ENCODE assay signal across 8 cellular contexts in the genomic region with DNA sequence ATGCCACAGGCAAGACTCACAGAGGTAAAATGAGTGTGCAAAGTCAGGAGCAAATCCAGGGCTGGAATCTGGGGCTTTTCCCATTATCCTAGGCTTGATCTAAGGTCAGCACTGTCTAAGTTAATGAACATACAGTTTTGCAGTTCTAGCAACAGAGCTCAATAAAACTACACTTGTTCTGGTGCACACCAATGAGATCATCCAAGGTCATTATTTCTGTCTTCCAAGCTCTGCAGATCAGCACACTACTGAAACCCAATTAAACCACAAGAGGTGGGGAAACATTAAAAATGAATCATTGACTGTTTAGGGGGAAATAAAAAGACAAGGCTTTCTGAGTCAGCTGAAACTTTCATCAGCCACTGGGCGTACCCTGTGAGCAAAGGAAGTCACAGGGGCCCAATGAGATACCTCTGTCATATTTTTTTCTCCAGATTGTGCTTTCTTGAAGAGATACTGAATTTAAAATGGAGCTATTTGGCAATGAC.
DNase-seq lines count a peak whose midpoint lies in the region; ATAC-seq lines count a peak whose summit lies in the region.

No MANE protein-coding gene starts in this region.

- H3K27me3 ChIP-seq in adipocyte (replicated peaks; ENCODE audit: control insufficient read depth, insufficient read depth, low read length), result no peaks in the 10 kb centered on the region
- no peaks in the 10 kb centered on the region for H3K27me3 ChIP-seq in mesenchymal stem cell (ENCODE audit: control insufficient read depth in 1 of 2, insufficient read depth in 1 of 2, low read length in 2 of 2)

- no peak overlapping the region for H2BK12ac ChIP-seq in mesenchymal stem cell (ENCODE audit: low read length in 2 of 2)

- H3K36me3 ChIP-seq in adipocyte (ENCODE audit: control insufficient read depth, insufficient read depth, low read length, severe bottlenecking) (no peaks in the 10 kb centered on the region), mesenchymal stem cell (ENCODE audit: control insufficient read depth in 1 of 2, insufficient read depth in 2 of 2, low read depth in 1 of 2, low read length in 2 of 2) (no peaks in the 10 kb centered on the region)

- H3K27ac ChIP-seq in mesenchymal stem cell (ENCODE audit: low read length, poor library complexity, severe bottlenecking), result peak overlapping the region; percentile 87

- no peaks in the 10 kb centered on the region for H3K79me1 ChIP-seq in mesenchymal stem cell (replicated peaks; ENCODE audit: low read length, poor library complexity, severe bottlenecking)

- no peak overlapping the region for H4K91ac ChIP-seq in mesenchymal stem cell (ENCODE audit: low read length)

- H2BK15ac ChIP-seq in mesenchymal stem cell (ENCODE audit: low read depth, poor library complexity, severe bottlenecking), result no peak overlapping the region

- ATAC-seq in GM19395 (IDR thresholded peaks at IDR 0.05; ENCODE audit: unreplicated experiment) (peak; percentile 40), HG03457 (IDR thresholded peaks at IDR 0.05; ENCODE audit: unreplicated experiment) (peak; percentile 48)

- no peak overlapping the region for H3K9ac ChIP-seq in adipocyte (ENCODE audit: low read length)
- H3K9ac ChIP-seq in mesenchymal stem cell (ENCODE audit: low read length), result peak overlapping the region; percentile 53

- no peak overlapping the region for H3K14ac ChIP-seq in mesenchymal stem cell (ENCODE audit: low read length in 2 of 2)

- DNase-seq in Caki2 (ENCODE audit: low read depth) (peak; percentile 98), adipocyte (ENCODE audit: low read depth) (peak; percentile 48), mesenchymal stem cell (peak; percentile 80), cortex of kidney (lab: John Stamatoyannopoulos, UW) (no peak), CD1c-positive myeloid dendritic cell (ENCODE audit: extremely low spot score) (no peak)
- DNase-seq in activated CD4-positive, alpha-beta T cell treated with anti-CD3 and anti-CD28 coated beads, Interleukin-2, amount 50 U/mL, for 1 hour, result no peak

- H3K4me3 ChIP-seq in adipocyte (ENCODE audit: low read length), result no peak overlapping the region
- no peak overlapping the region for H3K4me3 ChIP-seq in mesenchymal stem cell (ENCODE audit: insufficient read depth in 1 of 2, low read depth in 1 of 2, low read length in 2 of 2)

- WGBS in mesenchymal stem cell, result 18% methylated on average over 1 of the region's 1 CpG

- H2AFZ ChIP-seq in mesenchymal stem cell (ENCODE audit: low read depth, low read length), result no peak overlapping the region

- no peak overlapping the region for H3K18ac ChIP-seq in mesenchymal stem cell (ENCODE audit: low read depth in 1 of 2, low read length in 2 of 2)

- H3K9me3 ChIP-seq in adipocyte (ENCODE audit: control insufficient read depth, low read length) (peaks cover 32% of the 10 kb centered on the region), mesenchymal stem cell (ENCODE audit: control insufficient read depth, low read length) (peaks cover 30% of the 10 kb centered on the region)

- H2AK5ac ChIP-seq in mesenchymal stem cell (ENCODE audit: low read length, severe bottlenecking), result no peak overlapping the region

- H3K4ac ChIP-seq in mesenchymal stem cell (ENCODE audit: low read depth in 1 of 2, low read length in 2 of 2), result peak overlapping the region in 1 of 2 experiments; percentile 49

- peak overlapping the region; percentile 49 for H2BK120ac ChIP-seq in mesenchymal stem cell (ENCODE audit: low read depth, low read length)

- H3K23ac ChIP-seq in mesenchymal stem cell (ENCODE audit: low read length in 2 of 2), result no peak overlapping the region

- peak overlapping the region; percentile 56 for H3K4me2 ChIP-seq in mesenchymal stem cell (ENCODE audit: low read length, poor library complexity, severe bottlenecking)

- in situ Hi-C loops in Caki2 (cut with HindIII; ENCODE audit: low pct_unique_long_range_greater_than_20kb, low sequenced_read_pairs), result no loop called here

- H2BK5ac ChIP-seq in mesenchymal stem cell (ENCODE audit: low read depth, low read length, poor library complexity, severe bottlenecking), result no peak overlapping the region

- H3K4me1 ChIP-seq in adipocyte (ENCODE audit: control insufficient read depth, insufficient read depth, low read length), result peaks cover 49% of the 10 kb centered on the region
- peaks cover 10% of the 10 kb centered on the region for H3K4me1 ChIP-seq in mesenchymal stem cell (ENCODE audit: control insufficient read depth, insufficient read depth, low read depth, low read length)

- no peak overlapping the region for H4K8ac ChIP-seq in mesenchymal stem cell (ENCODE audit: low read length)

Comparison
In these comparisons a context has a peak if more than half of its experiments do, and no peak if none do; other contexts are left out.
1. DNase-seq: peak in Caki2 (single experiment), adipocyte (single experiment) and mesenchymal stem cell (single experiment); none in cortex of kidney (single experiment), activated CD4-positive, alpha-beta T cell treated with anti-CD3 and anti-CD28 coated beads, Interleukin-2, amount 50 U/mL, for 1 hour (single experiment) and CD1c-positive myeloid dendritic cell (single experiment).